Comparison of ENCODE assay signal across 22 cellular contexts in the genomic region with DNA sequence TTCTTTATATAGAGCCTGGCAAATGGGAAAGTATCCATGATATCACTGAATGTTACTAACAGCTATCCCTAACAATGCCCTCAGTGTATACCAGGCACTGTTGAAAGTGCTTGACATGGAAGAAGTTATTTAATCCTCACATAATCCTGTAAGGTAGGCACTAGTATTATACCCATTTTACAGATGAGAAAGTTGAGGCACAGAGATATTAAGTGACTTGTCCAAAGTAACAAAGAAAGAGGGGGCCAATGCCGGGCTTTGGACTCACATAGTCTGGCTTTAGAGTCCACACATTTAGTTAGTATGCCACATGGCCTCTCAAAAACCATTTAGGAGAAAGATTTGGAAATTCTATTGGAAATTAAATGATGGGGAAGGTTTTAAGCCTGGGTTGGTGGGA.
A peak's percentile ranks its signal among the peaks of the same experiment; 100 is the strongest.
DNase-seq lines count a peak whose midpoint lies in the region; ATAC-seq, FAIRE-seq and TF ChIP-seq lines count a peak whose summit lies in the region.
"Had no signal": no experiment of that assay in that cellular context is flagged by ENCODE, and none has a peak within 500 bp of the region (broad histone marks: within the 10 kb centered on the region; RNA-seq: fewer than 3 reads in every experiment).

No MANE protein-coding gene starts in this region.

- H3K4me3 ChIP-seq in K562 = no peak overlapping the region
- H3K4me3 ChIP-seq in neural cell (ENCODE audit: low read length) = peak overlapping the region; percentile 27
- H3K4me3 ChIP-seq: BLaER1 had no signal

- WGBS in K562 (ENCODE audit: insufficient coverage, low coverage, missing lambda C conversion rate) = 0% methylated on average over 1 of the region's 1 CpG

- no peaks in the 10 kb centered on the region for H3K27me3 Mint-ChIP-seq in T-helper 2 cell treated with Interferon-gamma antibody and Interleukin-4, amounts not matched to agents 5 μg/mL and 100 μg/mL, for 36 hours (ENCODE audit: low read depth)
- peaks cover 5 to 16% of the 10 kb centered on the region in 2 donors for H3K27me3 Mint-ChIP-seq in natural killer cell (ENCODE audit: low read depth in 2 of 2)
- H3K27me3 Mint-ChIP-seq: CD4-positive, CD25-positive, alpha-beta regulatory T cell had no signal

- H3K4me1 ChIP-seq in K562 (replicated peaks in 1 of 2; ENCODE audit: control insufficient read depth in 2 of 2, insufficient read depth in 2 of 2, low read length in 2 of 2) = no peaks in the 10 kb centered on the region
- H3K4me1 ChIP-seq: BLaER1, Caco-2 had no signal

- H3K4me2 ChIP-seq in K562 (ENCODE audit: insufficient read depth, low read length) (no peak overlapping the region), neural cell (ENCODE audit: low read length) (no peak overlapping the region)
- H3K4me2 ChIP-seq: BLaER1 had no signal

- no peaks in the 10 kb centered on the region for H4K20me1 ChIP-seq in K562 (replicated peaks; ENCODE audit: control insufficient read depth, insufficient read depth, low read length)
- no peaks in the 10 kb centered on the region for H4K20me1 ChIP-seq in neural cell (ENCODE audit: insufficient read depth)
- H4K20me1 ChIP-seq: BLaER1 had no signal

- H3K36me3 Mint-ChIP-seq in T-helper 2 cell treated with Interferon-gamma antibody and Interleukin-4, amounts not matched to agents 5 μg/mL and 100 μg/mL, for 36 hours (ENCODE audit: low read depth) = no peaks in the 10 kb centered on the region
- no peaks in the 10 kb centered on the region for H3K36me3 Mint-ChIP-seq in natural killer cell
- H3K36me3 Mint-ChIP-seq: CD14-positive monocyte; CD4-positive, CD25-positive, alpha-beta regulatory T cell; CD8-positive, alpha-beta T cell had no signal

- H3K9me3 ChIP-seq in K562 (replicated peaks; ENCODE audit: control insufficient read depth, insufficient read depth, low read depth, low read length) (no peaks in the 10 kb centered on the region), neural cell (ENCODE audit: low read length) (no peaks in the 10 kb centered on the region)
- H3K9me3 ChIP-seq: BE2C, BLaER1, Caco-2 had no signal

- in situ Hi-C loops in K562 (cut with MboI) = no loop called here

- FAIRE-seq in HTR-8/SVneo (lab: Jason Lieb, UNC) (peak; percentile 55), K562 (lab: Jason Lieb, UNC) (no peak)
- FAIRE-seq: A204.1, D721Med, G401.6, GM12891, GM19239 had no signal

- POLR2A ChIA-PET in K562 (lab: Yijun Ruan, JAX) = no interaction called here

- BruUV-seq in K562 (replicated peaks; lab: Mats Ljungman, UMichigan) = no TSS peak

- no peaks in the 10 kb centered on the region for H3K9me1 ChIP-seq in K562 (ENCODE audit: control insufficient read depth, insufficient read depth, low read length)

- TF ChIP-seq RAD21 in K562 (CRISPR knock-in tag; conservative IDR thresholded peaks at IDR 0.05 in 1 of 2, IDR thresholded peaks at IDR 0.05 in 1 of 2) = no peak
- TF ChIP-seq RAD21 in neural cell (conservative IDR thresholded peaks at IDR 0.05) = no peak

- peaks cover 2 to 14% of the 10 kb centered on the region in 2 experiments; a peak in 2 of 5 replicates for H3K27me3 ChIP-seq in K562 (ENCODE audit: control insufficient read depth in 2 of 2, insufficient read depth in 2 of 2, low read length in 2 of 2)
- H3K27me3 ChIP-seq in neural cell (ENCODE audit: insufficient read depth, low read depth, low read length) = no peaks in the 10 kb centered on the region
- H3K27me3 ChIP-seq: BE2C, BLaER1 had no signal

- H3K9ac ChIP-seq in K562 (ENCODE audit: insufficient read depth in 1 of 2, low read depth in 2 of 2, low read length in 2 of 2) (no peak overlapping the region), neural cell (ENCODE audit: low read length) (no peak overlapping the region)
- H3K9ac ChIP-seq: BLaER1 had no signal

- intact Hi-C loops in K562 (cut with micrococcal nuclease) = no loop called here
- intact Hi-C loops in natural killer cell (cut with micrococcal nuclease) = no loop called here

- TF ChIP-seq EP300 in K562 (IDR thresholded peaks at IDR 0.05; ENCODE audit: low read length) = no peak
- no peak for TF ChIP-seq EP300 in neural cell (conservative IDR thresholded peaks at IDR 0.05; ENCODE audit: poor library complexity, severe bottlenecking)

- no peaks in the 10 kb centered on the region for H3K9me2 ChIP-seq in neural cell (ENCODE audit: insufficient read depth, low read length)

- H3K27ac ChIP-seq in K562 (ENCODE audit: extremely low read depth, low read depth, low read length) (no peak overlapping the region), neural cell (ENCODE audit: low read length) (peak overlapping the region; percentile 50)
- H3K27ac ChIP-seq: BLaER1 had no signal

- H3K9me3 Mint-ChIP-seq in T-helper 2 cell treated with Interferon-gamma antibody and Interleukin-4, amounts not matched to agents 5 μg/mL and 100 μg/mL, for 36 hours = no peaks in the 10 kb centered on the region
- H3K9me3 Mint-ChIP-seq in natural killer cell = no peaks in the 10 kb centered on the region
- H3K9me3 Mint-ChIP-seq: CD8-positive, alpha-beta T cell had no signal

- TF ChIP-seq POLR2A in K562 (conservative IDR thresholded peaks at IDR 0.05) = no peak

- CTCF ChIA-PET in K562 (lab: Yijun Ruan, JAX; ENCODE audit: low intra/inter-chr PET ratio) = no interaction called here

- TF ChIP-seq CTCF in K562 (IDR thresholded peaks at IDR 0.05 in 2 of 3, conservative IDR thresholded peaks at IDR 0.05 in 1 of 3; ENCODE audit: insufficient read depth in 2 of 3, low read depth in 1 of 3, low read length in 3 of 3) = no peak
- no peak for TF ChIP-seq CTCF in neural cell (IDR thresholded peaks at IDR 0.05; ENCODE audit: poor library complexity, severe bottlenecking)
- TF ChIP-seq CTCF in natural killer cell (IDR thresholded peaks at IDR 0.05) = no peak

- H3K4me3 Mint-ChIP-seq in T-helper 2 cell treated with Interferon-gamma antibody and Interleukin-4, amounts not matched to agents 5 μg/mL and 100 μg/mL, for 36 hours = no peak overlapping the region
- no peak overlapping the region for H3K4me3 Mint-ChIP-seq in natural killer cell
- H3K4me3 Mint-ChIP-seq: CD14-positive monocyte; CD4-positive, CD25-positive, alpha-beta regulatory T cell; CD8-positive, alpha-beta T cell had no signal

- H3K79me2 ChIP-seq in K562 (ENCODE audit: control insufficient read depth, insufficient read depth, low read length) (no peaks in the 10 kb centered on the region), neural cell (replicated peaks; ENCODE audit: insufficient read depth, low read length) (no peaks in the 10 kb centered on the region)

- H2AFZ ChIP-seq in K562 (ENCODE audit: low read depth, low read length) (no peak overlapping the region), neural cell (ENCODE audit: low read depth, low read length) (no peak overlapping the region)

- peaks cover 5% of the 10 kb centered on the region for H3F3A ChIP-seq in neural cell (ENCODE audit: insufficient read depth, low read length, poor library complexity, severe bottlenecking)

- no peak for ATAC-seq in K562
- no peak for ATAC-seq in natural killer cell
- no peak for ATAC-seq in HG02610 (IDR thresholded peaks at IDR 0.05; ENCODE audit: unreplicated experiment)
- ATAC-seq: CD8-positive, alpha-beta T cell had no signal

- H3K36me3 ChIP-seq in K562 (ENCODE audit: control insufficient read depth, insufficient read depth, low read length) (no peaks in the 10 kb centered on the region), neural cell (ENCODE audit: insufficient read depth, low read length) (no peaks in the 10 kb centered on the region)
- H3K36me3 ChIP-seq: BE2C, BLaER1 had no signal

- H3K27ac Mint-ChIP-seq in T-helper 2 cell treated with Interferon-gamma antibody and Interleukin-4, amounts not matched to agents 5 μg/mL and 100 μg/mL, for 36 hours = no peak overlapping the region
- H3K27ac Mint-ChIP-seq in natural killer cell = no peak overlapping the region
- H3K27ac Mint-ChIP-seq: CD4-positive, CD25-positive, alpha-beta regulatory T cell; CD8-positive, alpha-beta T cell had no signal

- DNase-seq in HTR-8/SVneo (ENCODE audit: insufficient read length, low spot score) = no peak
- DNase-seq in K562 (ENCODE audit: extremely low read depth in 1 of 4, low spot score in 3 of 4) = no peak
- DNase-seq in T-helper 2 cell treated with Interferon-gamma antibody and Interleukin-4, amounts not matched to agents 5 μg/mL and 100 μg/mL, for 36 hours (ENCODE audit: low spot score) = no peak
- no peak for DNase-seq in natural killer cell
- DNase-seq: 8988T; ACHN; C1 segment of cervical spinal cord; Caco-2; Calu3; CD4-positive, CD25-positive, alpha-beta regulatory T cell; CD8-positive, alpha-beta T cell; GF-D8 had no signal

- H3K4me1 Mint-ChIP-seq in T-helper 2 cell treated with Interferon-gamma antibody and Interleukin-4, amounts not matched to agents 5 μg/mL and 100 μg/mL, for 36 hours (ENCODE audit: low read depth) = no peaks in the 10 kb centered on the region
- no peaks in the 10 kb centered on the region for H3K4me1 Mint-ChIP-seq in natural killer cell
- H3K4me1 Mint-ChIP-seq: CD14-positive monocyte; CD4-positive, CD25-positive, alpha-beta regulatory T cell had no signal

TF ChIP-seq in K562, 482 proteins besides CTCF, POLR2A, EP300 and RAD21:
- TF ChIP-seq MCM2 (IDR thresholded peaks at IDR 0.05; ENCODE audit: low read depth) = no peak
- TF ChIP-seq ADNP (tag; IDR thresholded peaks at IDR 0.05) = peak; percentile 67; the same call in 1 of the 2 replicates
- no peak for TF ChIP-seq CREBBP (IDR thresholded peaks at IDR 0.05; ENCODE audit: low read depth, low read length)
- peak; percentile 51; the same call in 1 of the 2 replicates for TF ChIP-seq BCOR (IDR thresholded peaks at IDR 0.05)
- TF ChIP-seq RBM25 (IDR thresholded peaks at IDR 0.05; ENCODE audit: low read depth, low read length, severe bottlenecking) = peak; percentile 72
- TF ChIP-seq ZNF507 (tag; conservative IDR thresholded peaks at IDR 0.05) = no peak
- TF ChIP-seq CHD1 (IDR thresholded peaks at IDR 0.05; ENCODE audit: low read length) = no peak

TF ChIP-seq in neural cell, 6 proteins besides CTCF, POLR2A, EP300 and RAD21 (continues in another document):
- no peak for TF ChIP-seq POLR2AphosphoS5 (IDR thresholded peaks at IDR 0.05)
